ENCODE assay signal across 2 cellular contexts in the genomic region with DNA sequence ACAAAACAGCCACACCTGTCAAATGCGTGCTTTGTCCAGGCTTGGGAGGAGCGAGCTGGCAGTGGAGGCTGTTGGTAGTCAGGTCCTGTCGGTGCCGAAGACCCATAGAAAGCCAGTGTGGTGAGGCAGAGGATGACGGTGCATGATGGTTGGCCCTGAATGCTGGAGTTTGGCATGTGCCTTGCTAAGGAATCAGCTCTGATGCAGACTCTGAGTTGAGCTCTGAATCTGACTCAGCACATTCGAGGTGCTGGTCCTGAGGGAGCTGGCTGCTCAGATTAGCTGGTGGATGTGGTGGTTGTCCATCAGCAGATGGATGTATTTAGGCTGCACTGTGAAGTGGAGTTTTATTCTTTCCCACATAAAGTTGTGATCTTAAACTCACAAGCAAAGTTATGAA.
TF ChIP-seq lines count a peak whose summit lies in the region.

No MANE protein-coding gene starts in this region.

TF ChIP-seq in IMR-90, 13 proteins besides CTCF, POLR2A, EP300 and RAD21:
- TF ChIP-seq MAFK (IDR thresholded peaks at IDR 0.05; ENCODE audit: low read depth, low read length) (peak; percentile 49; the same call in 1 of the 2 replicates), CEBPB (IDR thresholded peaks at IDR 0.05; ENCODE audit: low read depth, low read length) (no peak), RFX5 (IDR thresholded peaks at IDR 0.05; ENCODE audit: low read depth, low read length) (no peak)

TF ChIP-seq in H1, 55 proteins besides CTCF, POLR2A, EP300 and RAD21:
- TF ChIP-seq, protein P1, sequence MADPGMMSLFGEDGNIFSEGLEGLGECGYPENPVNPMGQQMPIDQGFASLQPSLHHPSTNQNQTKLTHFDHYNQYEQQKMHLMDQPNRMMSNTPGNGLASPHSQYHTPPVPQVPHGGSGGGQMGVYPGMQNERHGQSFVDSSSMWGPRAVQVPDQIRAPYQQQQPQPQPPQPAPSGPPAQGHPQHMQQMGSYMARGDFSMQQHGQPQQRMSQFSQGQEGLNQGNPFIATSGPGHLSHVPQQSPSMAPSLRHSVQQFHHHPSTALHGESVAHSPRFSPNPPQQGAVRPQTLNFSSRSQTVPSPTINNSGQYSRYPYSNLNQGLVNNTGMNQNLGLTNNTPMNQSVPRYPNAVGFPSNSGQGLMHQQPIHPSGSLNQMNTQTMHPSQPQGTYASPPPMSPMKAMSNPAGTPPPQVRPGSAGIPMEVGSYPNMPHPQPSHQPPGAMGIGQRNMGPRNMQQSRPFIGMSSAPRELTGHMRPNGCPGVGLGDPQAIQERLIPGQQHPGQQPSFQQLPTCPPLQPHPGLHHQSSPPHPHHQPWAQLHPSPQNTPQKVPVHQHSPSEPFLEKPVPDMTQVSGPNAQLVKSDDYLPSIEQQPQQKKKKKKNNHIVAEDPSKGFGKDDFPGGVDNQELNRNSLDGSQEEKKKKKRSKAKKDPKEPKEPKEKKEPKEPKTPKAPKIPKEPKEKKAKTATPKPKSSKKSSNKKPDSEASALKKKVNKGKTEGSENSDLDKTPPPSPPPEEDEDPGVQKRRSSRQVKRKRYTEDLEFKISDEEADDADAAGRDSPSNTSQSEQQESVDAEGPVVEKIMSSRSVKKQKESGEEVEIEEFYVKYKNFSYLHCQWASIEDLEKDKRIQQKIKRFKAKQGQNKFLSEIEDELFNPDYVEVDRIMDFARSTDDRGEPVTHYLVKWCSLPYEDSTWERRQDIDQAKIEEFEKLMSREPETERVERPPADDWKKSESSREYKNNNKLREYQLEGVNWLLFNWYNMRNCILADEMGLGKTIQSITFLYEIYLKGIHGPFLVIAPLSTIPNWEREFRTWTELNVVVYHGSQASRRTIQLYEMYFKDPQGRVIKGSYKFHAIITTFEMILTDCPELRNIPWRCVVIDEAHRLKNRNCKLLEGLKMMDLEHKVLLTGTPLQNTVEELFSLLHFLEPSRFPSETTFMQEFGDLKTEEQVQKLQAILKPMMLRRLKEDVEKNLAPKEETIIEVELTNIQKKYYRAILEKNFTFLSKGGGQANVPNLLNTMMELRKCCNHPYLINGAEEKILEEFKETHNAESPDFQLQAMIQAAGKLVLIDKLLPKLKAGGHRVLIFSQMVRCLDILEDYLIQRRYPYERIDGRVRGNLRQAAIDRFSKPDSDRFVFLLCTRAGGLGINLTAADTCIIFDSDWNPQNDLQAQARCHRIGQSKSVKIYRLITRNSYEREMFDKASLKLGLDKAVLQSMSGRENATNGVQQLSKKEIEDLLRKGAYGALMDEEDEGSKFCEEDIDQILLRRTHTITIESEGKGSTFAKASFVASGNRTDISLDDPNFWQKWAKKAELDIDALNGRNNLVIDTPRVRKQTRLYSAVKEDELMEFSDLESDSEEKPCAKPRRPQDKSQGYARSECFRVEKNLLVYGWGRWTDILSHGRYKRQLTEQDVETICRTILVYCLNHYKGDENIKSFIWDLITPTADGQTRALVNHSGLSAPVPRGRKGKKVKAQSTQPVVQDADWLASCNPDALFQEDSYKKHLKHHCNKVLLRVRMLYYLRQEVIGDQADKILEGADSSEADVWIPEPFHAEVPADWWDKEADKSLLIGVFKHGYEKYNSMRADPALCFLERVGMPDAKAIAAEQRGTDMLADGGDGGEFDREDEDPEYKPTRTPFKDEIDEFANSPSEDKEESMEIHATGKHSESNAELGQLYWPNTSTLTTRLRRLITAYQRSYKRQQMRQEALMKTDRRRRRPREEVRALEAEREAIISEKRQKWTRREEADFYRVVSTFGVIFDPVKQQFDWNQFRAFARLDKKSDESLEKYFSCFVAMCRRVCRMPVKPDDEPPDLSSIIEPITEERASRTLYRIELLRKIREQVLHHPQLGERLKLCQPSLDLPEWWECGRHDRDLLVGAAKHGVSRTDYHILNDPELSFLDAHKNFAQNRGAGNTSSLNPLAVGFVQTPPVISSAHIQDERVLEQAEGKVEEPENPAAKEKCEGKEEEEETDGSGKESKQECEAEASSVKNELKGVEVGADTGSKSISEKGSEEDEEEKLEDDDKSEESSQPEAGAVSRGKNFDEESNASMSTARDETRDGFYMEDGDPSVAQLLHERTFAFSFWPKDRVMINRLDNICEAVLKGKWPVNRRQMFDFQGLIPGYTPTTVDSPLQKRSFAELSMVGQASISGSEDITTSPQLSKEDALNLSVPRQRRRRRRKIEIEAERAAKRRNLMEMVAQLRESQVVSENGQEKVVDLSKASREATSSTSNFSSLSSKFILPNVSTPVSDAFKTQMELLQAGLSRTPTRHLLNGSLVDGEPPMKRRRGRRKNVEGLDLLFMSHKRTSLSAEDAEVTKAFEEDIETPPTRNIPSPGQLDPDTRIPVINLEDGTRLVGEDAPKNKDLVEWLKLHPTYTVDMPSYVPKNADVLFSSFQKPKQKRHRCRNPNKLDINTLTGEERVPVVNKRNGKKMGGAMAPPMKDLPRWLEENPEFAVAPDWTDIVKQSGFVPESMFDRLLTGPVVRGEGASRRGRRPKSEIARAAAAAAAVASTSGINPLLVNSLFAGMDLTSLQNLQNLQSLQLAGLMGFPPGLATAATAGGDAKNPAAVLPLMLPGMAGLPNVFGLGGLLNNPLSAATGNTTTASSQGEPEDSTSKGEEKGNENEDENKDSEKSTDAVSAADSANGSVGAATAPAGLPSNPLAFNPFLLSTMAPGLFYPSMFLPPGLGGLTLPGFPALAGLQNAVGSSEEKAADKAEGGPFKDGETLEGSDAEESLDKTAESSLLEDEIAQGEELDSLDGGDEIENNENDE (IDR thresholded peaks at IDR 0.05; ENCODE audit: insufficient replicate concordance, low read length): no peak
- TF ChIP-seq EZH2 (IDR thresholded peaks at IDR 0.05; ENCODE audit: low read depth, low read length, severe bottlenecking): no peak
- peak; percentile 60; the same call in 1 of the 2 replicates for TF ChIP-seq MAFK (IDR thresholded peaks at IDR 0.05; ENCODE audit: low read depth, low read length)
- no peak for TF ChIP-seq TAF1 (IDR thresholded peaks at IDR 0.05; ENCODE audit: low read depth, low read length)
- TF ChIP-seq NRF1 (IDR thresholded peaks at IDR 0.05; ENCODE audit: low read depth, low read length): no peak
- TF ChIP-seq BACH1 (IDR thresholded peaks at IDR 0.05; ENCODE audit: low read length): peak; percentile 68; the same call in 1 of the 2 replicates
- no peak for TF ChIP-seq TAF7 (optimal IDR thresholded peaks at IDR 0.05; ENCODE audit: borderline replicate concordance, low read depth, low read length)
